Comparison of ENCODE assay signal across 1 cellular context in the genomic region with DNA sequence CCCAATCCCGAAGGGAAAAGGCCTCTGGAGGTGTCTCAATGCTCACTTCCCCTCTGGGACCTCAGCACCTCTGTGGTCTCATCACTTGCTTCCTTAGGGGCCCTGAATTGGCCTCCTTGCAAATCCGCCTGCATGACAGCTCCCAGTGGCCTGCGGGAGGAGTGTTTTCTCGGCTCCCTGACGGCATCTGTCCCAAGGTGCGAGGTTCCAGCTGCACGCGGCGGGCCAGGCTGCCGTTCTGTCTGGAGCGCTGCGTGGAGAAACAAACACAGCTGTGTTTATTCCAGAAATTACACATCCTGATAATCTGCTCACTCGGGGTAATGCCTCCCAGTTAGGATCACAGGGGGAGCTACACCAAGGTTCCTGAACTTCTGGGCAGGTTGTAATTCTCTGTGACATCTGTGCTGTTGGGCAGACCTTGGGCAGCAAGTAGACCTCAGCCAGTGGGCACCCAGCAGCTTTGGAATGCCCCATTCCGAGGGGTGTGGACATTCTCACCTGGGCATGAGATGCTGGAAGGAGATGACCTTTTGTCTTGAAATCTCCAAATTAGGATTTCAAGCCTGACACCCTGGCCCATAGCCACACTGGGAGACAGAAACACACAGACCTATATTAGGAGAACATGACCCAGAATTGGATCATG.
TF ChIP-seq lines count a peak whose summit lies in the region.

No MANE protein-coding gene starts in this region.

TF ChIP-seq in GM23338, 12 proteins besides CTCF, POLR2A, EP300 and RAD21 (continued from another document):
- TF ChIP-seq, protein P1, sequence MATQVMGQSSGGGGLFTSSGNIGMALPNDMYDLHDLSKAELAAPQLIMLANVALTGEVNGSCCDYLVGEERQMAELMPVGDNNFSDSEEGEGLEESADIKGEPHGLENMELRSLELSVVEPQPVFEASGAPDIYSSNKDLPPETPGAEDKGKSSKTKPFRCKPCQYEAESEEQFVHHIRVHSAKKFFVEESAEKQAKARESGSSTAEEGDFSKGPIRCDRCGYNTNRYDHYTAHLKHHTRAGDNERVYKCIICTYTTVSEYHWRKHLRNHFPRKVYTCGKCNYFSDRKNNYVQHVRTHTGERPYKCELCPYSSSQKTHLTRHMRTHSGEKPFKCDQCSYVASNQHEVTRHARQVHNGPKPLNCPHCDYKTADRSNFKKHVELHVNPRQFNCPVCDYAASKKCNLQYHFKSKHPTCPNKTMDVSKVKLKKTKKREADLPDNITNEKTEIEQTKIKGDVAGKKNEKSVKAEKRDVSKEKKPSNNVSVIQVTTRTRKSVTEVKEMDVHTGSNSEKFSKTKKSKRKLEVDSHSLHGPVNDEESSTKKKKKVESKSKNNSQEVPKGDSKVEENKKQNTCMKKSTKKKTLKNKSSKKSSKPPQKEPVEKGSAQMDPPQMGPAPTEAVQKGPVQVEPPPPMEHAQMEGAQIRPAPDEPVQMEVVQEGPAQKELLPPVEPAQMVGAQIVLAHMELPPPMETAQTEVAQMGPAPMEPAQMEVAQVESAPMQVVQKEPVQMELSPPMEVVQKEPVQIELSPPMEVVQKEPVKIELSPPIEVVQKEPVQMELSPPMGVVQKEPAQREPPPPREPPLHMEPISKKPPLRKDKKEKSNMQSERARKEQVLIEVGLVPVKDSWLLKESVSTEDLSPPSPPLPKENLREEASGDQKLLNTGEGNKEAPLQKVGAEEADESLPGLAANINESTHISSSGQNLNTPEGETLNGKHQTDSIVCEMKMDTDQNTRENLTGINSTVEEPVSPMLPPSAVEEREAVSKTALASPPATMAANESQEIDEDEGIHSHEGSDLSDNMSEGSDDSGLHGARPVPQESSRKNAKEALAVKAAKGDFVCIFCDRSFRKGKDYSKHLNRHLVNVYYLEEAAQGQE (IDR thresholded peaks at IDR 0.05; ENCODE audit: unreplicated experiment): no peak
- TF ChIP-seq, protein P2, sequence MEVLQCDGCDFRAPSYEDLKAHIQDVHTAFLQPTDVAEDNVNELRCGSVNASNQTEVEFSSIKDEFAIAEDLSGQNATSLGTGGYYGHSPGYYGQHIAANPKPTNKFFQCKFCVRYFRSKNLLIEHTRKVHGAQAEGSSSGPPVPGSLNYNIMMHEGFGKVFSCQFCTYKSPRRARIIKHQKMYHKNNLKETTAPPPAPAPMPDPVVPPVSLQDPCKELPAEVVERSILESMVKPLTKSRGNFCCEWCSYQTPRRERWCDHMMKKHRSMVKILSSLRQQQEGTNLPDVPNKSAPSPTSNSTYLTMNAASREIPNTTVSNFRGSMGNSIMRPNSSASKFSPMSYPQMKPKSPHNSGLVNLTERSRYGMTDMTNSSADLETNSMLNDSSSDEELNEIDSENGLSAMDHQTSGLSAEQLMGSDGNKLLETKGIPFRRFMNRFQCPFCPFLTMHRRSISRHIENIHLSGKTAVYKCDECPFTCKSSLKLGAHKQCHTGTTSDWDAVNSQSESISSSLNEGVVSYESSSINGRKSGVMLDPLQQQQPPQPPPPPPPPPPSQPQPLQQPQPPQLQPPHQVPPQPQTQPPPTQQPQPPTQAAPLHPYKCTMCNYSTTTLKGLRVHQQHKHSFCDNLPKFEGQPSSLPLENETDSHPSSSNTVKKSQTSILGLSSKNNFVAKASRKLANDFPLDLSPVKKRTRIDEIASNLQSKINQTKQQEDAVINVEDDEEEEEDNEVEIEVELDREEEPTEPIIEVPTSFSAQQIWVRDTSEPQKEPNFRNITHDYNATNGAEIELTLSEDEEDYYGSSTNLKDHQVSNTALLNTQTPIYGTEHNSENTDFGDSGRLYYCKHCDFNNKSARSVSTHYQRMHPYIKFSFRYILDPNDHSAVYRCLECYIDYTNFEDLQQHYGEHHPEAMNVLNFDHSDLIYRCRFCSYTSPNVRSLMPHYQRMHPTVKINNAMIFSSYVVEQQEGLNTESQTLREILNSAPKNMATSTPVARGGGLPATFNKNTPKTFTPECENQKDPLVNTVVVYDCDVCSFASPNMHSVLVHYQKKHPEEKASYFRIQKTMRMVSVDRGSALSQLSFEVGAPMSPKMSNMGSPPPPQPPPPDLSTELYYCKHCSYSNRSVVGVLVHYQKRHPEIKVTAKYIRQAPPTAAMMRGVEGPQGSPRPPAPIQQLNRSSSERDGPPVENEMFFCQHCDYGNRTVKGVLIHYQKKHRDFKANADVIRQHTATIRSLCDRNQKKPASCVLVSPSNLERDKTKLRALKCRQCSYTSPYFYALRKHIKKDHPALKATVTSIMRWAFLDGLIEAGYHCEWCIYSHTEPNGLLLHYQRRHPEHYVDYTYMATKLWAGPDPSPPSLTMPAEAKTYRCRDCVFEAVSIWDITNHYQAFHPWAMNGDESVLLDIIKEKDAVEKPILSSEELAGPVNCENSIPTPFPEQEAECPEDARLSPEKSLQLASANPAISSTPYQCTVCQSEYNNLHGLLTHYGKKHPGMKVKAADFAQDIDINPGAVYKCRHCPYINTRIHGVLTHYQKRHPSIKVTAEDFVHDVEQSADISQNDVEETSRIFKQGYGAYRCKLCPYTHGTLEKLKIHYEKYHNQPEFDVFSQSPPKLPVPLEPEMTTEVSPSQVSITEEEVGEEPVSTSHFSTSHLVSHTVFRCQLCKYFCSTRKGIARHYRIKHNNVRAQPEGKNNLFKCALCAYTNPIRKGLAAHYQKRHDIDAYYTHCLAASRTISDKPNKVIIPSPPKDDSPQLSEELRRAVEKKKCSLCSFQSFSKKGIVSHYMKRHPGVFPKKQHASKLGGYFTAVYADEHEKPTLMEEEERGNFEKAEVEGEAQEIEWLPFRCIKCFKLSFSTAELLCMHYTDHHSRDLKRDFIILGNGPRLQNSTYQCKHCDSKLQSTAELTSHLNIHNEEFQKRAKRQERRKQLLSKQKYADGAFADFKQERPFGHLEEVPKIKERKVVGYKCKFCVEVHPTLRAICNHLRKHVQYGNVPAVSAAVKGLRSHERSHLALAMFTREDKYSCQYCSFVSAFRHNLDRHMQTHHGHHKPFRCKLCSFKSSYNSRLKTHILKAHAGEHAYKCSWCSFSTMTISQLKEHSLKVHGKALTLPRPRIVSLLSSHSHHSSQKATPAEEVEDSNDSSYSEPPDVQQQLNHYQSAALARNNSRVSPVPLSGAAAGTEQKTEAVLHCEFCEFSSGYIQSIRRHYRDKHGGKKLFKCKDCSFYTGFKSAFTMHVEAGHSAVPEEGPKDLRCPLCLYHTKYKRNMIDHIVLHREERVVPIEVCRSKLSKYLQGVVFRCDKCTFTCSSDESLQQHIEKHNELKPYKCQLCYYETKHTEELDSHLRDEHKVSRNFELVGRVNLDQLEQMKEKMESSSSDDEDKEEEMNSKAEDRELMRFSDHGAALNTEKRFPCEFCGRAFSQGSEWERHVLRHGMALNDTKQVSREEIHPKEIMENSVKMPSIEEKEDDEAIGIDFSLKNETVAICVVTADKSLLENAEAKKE (CRISPR knock-in tag; IDR thresholded peaks at IDR 0.05): no peak
- no peak for TF ChIP-seq NANOG (IDR thresholded peaks at IDR 0.05; ENCODE audit: borderline replicate concordance)
- no peak for TF ChIP-seq POLR2AphosphoS5 (IDR thresholded peaks at IDR 0.05; ENCODE audit: low read depth)
- TF ChIP-seq STAT1 (IDR thresholded peaks at IDR 0.05; ENCODE audit: unreplicated experiment): no peak
